ENCODE assay signal across 12 cellular contexts in the genomic region with DNA sequence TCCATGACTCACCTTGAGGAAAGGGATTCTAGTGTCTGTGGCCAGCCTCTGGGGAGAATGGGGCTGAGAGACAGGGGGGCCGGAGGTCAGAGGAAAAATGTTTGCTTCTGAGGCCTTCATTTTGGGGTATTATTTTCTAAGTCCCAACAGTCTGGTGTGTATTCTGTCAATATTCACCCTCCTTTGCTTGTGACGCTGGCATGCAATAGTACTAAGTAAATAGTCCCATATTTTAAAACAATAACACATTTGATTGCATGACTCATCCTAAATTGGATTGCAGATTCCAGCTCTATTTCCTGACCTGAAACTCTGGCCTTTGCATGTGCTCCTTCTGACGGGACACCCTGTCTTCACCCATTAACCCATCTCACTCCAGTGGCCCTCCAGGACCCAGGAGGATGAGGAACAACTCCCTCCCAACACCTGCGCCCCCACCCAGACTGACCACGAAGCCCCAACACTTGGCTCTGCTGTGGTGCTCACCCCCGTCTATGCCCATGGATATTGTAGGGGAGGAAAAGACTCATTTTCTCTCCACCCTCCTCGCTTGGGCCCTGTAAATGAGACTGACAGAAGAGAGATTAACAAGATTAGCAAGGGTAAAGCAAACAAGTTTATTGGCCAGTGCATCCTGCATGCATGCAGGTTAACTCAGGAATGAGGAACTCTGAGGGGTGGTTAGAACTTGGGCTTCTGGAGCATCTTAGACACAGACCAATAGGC.
DNase-seq lines count a peak whose midpoint lies in the region; ATAC-seq and TF ChIP-seq lines count a peak whose summit lies in the region.
"Had no signal": no experiment of that assay in that cellular context is flagged by ENCODE, and none has a peak within 500 bp of the region (broad histone marks: within the 10 kb centered on the region; RNA-seq: fewer than 3 reads in every experiment).

No MANE protein-coding gene starts in this region.

- no peaks in the 10 kb centered on the region for H3K79me2 ChIP-seq in Karpas-422 (ENCODE audit: low read length)

- intact Hi-C loops in left colon (cut with DNase I, micrococcal nuclease), result no loop called here

- in situ Hi-C loops in T47D (cut with HindIII; ENCODE audit: low pct_unique_long_range_greater_than_20kb, low sequenced_read_pairs) (no loop called here), GM13977 (cut with MboI; ENCODE audit: low pct_unique_long_range_greater_than_20kb, low sequenced_read_pairs, unreplicated experiment) (no loop called here)

- H3K9me3 ChIP-seq in subcutaneous abdominal adipose tissue (ENCODE audit: control insufficient read depth in 5 of 5, low read length in 5 of 5) (no peaks in the 10 kb centered on the region), Karpas-422 (ENCODE audit: low read length) (no peaks in the 10 kb centered on the region)

- peak; percentile 92 for DNase-seq in HT-29 (ENCODE audit: low spot score)
- DNase-seq in T47D (ENCODE audit: low read depth in 1 of 2, low spot score in 1 of 2), result peak; percentile 38 to 99
- DNase-seq in left colon, result peak; percentile 22 to 56
- no peak for DNase-seq in GM13977 (ENCODE audit: low spot score)
- DNase-seq in Karpas-422, result no peak
- DNase-seq: cortex of kidney; kidney glomerular epithelial cell; NCI-H345; stimulated activated naive CD8-positive, alpha-beta T cell treated with anti-CD3 and anti-CD28 coated beads, Interleukin-15, Interleukin-2, amounts not matched to agents 100 U/mL and 50 U/mL, for 24 hours had no signal

- H3K9ac ChIP-seq in subcutaneous abdominal adipose tissue (ENCODE audit: low read length in 5 of 5) (no peak overlapping the region), Karpas-422 (ENCODE audit: low read length) (no peak overlapping the region)

- H3K4me2 ChIP-seq in Karpas-422 (ENCODE audit: low read depth, low read length, poor library complexity, severe bottlenecking), result no peak overlapping the region

- peak overlapping the region; percentile 25 for H3K27ac ChIP-seq in subcutaneous abdominal adipose tissue (ENCODE audit: low read depth, low read length)
- H3K27ac ChIP-seq in Karpas-422 (ENCODE audit: low read length), result no peak overlapping the region

- H3K27me3 ChIP-seq in subcutaneous abdominal adipose tissue (ENCODE audit: control insufficient read depth in 5 of 5, insufficient read depth in 4 of 5, low read length in 5 of 5) (no peaks in the 10 kb centered on the region), Karpas-422 (ENCODE audit: low read length) (no peaks in the 10 kb centered on the region)

- TF ChIP-seq CTCF in GM13977 (IDR thresholded peaks at IDR 0.05; ENCODE audit: extremely low read depth, insufficient read depth, missing control alignments), result no peak

- H3K36me3 ChIP-seq in subcutaneous abdominal adipose tissue (ENCODE audit: control insufficient read depth in 5 of 5, insufficient read depth in 5 of 5, low read length in 5 of 5), result no peaks in the 10 kb centered on the region
- H3K36me3 ChIP-seq in Karpas-422 (ENCODE audit: insufficient read depth, low read length), result no peaks in the 10 kb centered on the region

- H3K4me1 ChIP-seq in subcutaneous abdominal adipose tissue (ENCODE audit: control insufficient read depth in 5 of 5, insufficient read depth in 5 of 5, low read length in 5 of 5) (peaks cover 2 to 49% (median 38%) of the 10 kb centered on the region in 5 donors), Karpas-422 (ENCODE audit: low read length) (no peaks in the 10 kb centered on the region)

- H2AFZ ChIP-seq in Karpas-422 (ENCODE audit: low read length), result no peak overlapping the region

- H3K4me3 ChIP-seq in subcutaneous abdominal adipose tissue (ENCODE audit: low read depth in 1 of 5, low read length in 5 of 5), result no peak overlapping the region
- H3K4me3 ChIP-seq in Karpas-422 (ENCODE audit: low read length), result no peak overlapping the region

- peak; percentile 89 for ATAC-seq in left colon
- ATAC-seq in HG02610 (IDR thresholded peaks at IDR 0.05; ENCODE audit: unreplicated experiment), result no peak
- ATAC-seq in GM19023 (IDR thresholded peaks at IDR 0.05; ENCODE audit: unreplicated experiment), result no peak
- ATAC-seq: stimulated activated naive CD8-positive, alpha-beta T cell treated with anti-CD3 and anti-CD28 coated beads, Interleukin-15, Interleukin-2, amounts not matched to agents 100 U/mL and 50 U/mL, for 24 hours had no signal

- H4K20me1 ChIP-seq in Karpas-422 (ENCODE audit: insufficient read depth, low read depth, low read length), result no peaks in the 10 kb centered on the region

- no peaks in the 10 kb centered on the region for H3K9me2 ChIP-seq in Karpas-422 (replicated peaks; ENCODE audit: insufficient read depth, low read length)

Comparison
In these comparisons a context has a peak if more than half of its experiments do, and no peak if none do; other contexts are left out.
1. DNase-seq: peak in HT-29 (single experiment), T47D (2 of 2) and left colon (2 of 2); none in GM13977 (single experiment) and Karpas-422 (single experiment).